ENCODE assay signal across 8 cellular contexts in the genomic region with DNA sequence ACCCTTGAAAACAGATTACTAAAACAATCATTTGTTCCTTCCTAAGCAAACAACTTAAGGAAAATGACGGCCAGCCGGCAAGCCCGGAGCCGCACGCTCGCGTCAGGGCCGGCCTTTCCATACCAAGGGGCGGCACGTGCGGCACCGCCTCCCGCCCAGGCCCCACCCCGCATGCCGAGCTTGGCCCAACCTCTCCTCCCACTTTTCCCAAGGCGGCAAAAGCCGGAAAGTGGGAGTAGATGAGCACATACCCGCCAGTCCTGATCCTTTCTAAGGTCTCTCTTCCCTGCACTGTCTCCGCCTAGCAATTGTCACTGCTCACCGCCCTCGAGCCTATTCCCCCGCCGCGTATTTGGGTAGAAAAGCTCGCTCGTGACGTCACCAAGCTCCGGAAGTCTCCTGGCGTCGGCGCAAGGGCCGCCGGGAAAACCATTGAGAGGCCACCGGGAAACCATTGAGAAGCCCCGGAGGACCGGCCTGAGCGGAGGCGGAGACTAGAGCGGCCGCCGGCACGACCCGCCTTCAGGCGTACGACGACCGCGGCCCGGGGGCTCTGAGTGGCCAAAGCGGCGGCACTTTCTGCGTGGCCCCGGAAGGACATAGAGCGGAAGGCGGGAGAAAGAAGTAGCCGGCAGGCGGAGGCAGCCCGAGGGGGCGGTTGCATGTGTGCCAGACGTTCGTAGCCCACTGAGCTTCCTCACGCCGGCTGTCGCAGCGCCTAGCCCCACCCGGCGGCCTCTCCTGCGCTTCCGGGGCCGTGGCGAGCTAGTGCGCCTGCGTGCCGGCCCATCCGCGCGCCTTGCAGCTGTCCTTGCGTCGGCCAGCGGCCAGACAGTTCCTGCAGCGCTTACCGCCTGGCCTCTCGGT. TPM values are rescaled to one million over a fixed set of nuclear protein-coding genes. Genes with fewer than 3 reads are reported as not detected.
DNase-seq lines count a peak whose midpoint lies in the region; ATAC-seq and TF ChIP-seq lines count a peak whose summit lies in the region.

A gene with protein sequence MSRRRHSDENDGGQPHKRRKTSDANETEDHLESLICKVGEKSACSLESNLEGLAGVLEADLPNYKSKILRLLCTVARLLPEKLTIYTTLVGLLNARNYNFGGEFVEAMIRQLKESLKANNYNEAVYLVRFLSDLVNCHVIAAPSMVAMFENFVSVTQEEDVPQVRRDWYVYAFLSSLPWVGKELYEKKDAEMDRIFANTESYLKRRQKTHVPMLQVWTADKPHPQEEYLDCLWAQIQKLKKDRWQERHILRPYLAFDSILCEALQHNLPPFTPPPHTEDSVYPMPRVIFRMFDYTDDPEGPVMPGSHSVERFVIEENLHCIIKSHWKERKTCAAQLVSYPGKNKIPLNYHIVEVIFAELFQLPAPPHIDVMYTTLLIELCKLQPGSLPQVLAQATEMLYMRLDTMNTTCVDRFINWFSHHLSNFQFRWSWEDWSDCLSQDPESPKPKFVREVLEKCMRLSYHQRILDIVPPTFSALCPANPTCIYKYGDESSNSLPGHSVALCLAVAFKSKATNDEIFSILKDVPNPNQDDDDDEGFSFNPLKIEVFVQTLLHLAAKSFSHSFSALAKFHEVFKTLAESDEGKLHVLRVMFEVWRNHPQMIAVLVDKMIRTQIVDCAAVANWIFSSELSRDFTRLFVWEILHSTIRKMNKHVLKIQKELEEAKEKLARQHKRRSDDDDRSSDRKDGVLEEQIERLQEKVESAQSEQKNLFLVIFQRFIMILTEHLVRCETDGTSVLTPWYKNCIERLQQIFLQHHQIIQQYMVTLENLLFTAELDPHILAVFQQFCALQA (plus strand): TSS at position 830 of the 867 bp plus-strand sequence. CDS start 61 bp downstream, outside the sequence.
A gene (minus strand): TSS at position 377 of the 867 bp plus-strand sequence. CDS start 5,806 bp downstream, outside the sequence.

- TF ChIP-seq EP300 in tibial nerve (IDR thresholded peaks at IDR 0.05): peak; percentile 87 to 88

- peak within 1 kb of the TSS; percentile 99 for H3K27ac ChIP-seq in parathyroid adenoma
- H3K27ac ChIP-seq in tibial nerve: peak within 1 kb of the TSS; percentile 96 to 100 (median 97)

- H3K4me3 ChIP-seq in GM12864 (ENCODE audit: low read depth, low read length) (peak within 1 kb of the TSS; percentile 70), parathyroid adenoma (ENCODE audit: low read depth, low read length) (peak within 1 kb of the TSS; percentile 89), tibial nerve (peak within 1 kb of the TSS; percentile 77 to 96 (median 90))

- H3K36me3 ChIP-seq in parathyroid adenoma (ENCODE audit: control insufficient read depth, insufficient read depth, low read length): no peaks in the 10 kb centered on the region
- no peaks in the 10 kb centered on the region for H3K36me3 ChIP-seq in tibial nerve

- peak within 1 kb of the TSS; percentile 89 for H3K4me2 ChIP-seq in parathyroid adenoma (ENCODE audit: low read length)

- WGBS in tibial nerve, 2 donors: 0 to 1% methylated on average over 74 to 83 of the region's 83 CpGs

- TF ChIP-seq CTCF in GM12864 (IDR thresholded peaks at IDR 0.05; ENCODE audit: low read depth, low read length, missing control alignments) (no peak), parathyroid adenoma (IDR thresholded peaks at IDR 0.05) (no peak), tibial nerve (IDR thresholded peaks at IDR 0.05) (peak in 2 of 5 experiments; percentile 33 to 34)

- no peaks in the 10 kb centered on the region for H3K9me3 ChIP-seq in parathyroid adenoma (ENCODE audit: control insufficient read depth, low read length)
- H3K9me3 ChIP-seq in tibial nerve: no peaks in the 10 kb centered on the region

- TF ChIP-seq POLR2A in tibial nerve (IDR thresholded peaks at IDR 0.05): peak; percentile 38 to 78

- H3K9ac ChIP-seq in parathyroid adenoma: peak within 1 kb of the TSS; percentile 61

- DNase-seq in GM12864 (ENCODE audit: low read depth): peak; percentile 92
- DNase-seq in NCI-H1417 (lab: John Stamatoyannopoulos, UW): peak; percentile 94 to 100 (median 99)
- peak; percentile 99 to 100 for DNase-seq in SW 1271 (lab: John Stamatoyannopoulos, UW)
- peak; percentile 91 for DNase-seq in activated naive CD8-positive, alpha-beta T cell treated with anti-CD3 and anti-CD28 coated beads, Interleukin-2, amount 50 U/mL, for 16 hours (ENCODE audit: low read depth, low spot score)
- DNase-seq in Right ventricle myocardium superior: peak; percentile 99
- DNase-seq in tibial nerve (ENCODE audit: low spot score in 2 of 2): peak; percentile 92 to 94

- intact Hi-C loops in Right ventricle myocardium superior (cut with DNase I): no loop called here

- no peaks in the 10 kb centered on the region for H3K27me3 ChIP-seq in parathyroid adenoma (ENCODE audit: control insufficient read depth, insufficient read depth, low read length)
- H3K27me3 ChIP-seq in tibial nerve: no peaks in the 10 kb centered on the region

- H3K4me1 ChIP-seq in parathyroid adenoma: peaks cover 10% of the 10 kb centered on the region
- H3K4me1 ChIP-seq in tibial nerve: peaks cover 4 to 76% (median 36%) of the 10 kb centered on the region in 4 donors

- H2AFZ ChIP-seq in parathyroid adenoma: peak within 1 kb of the TSS; percentile 89

- ATAC-seq in HG02759 (IDR thresholded peaks at IDR 0.05; ENCODE audit: unreplicated experiment) (peak; percentile 87), Right ventricle myocardium superior (ENCODE audit: poor library complexity) (peak; percentile 94)

- peaks cover 23% of the 10 kb centered on the region for H3K79me2 ChIP-seq in parathyroid adenoma

RNA-seq across cellular contexts. Expression of the first gene that starts in this region (rescaled TPM):
- 20.0 TPM for total RNA-seq in Right ventricle myocardium superior
- total RNA-seq in tibial nerve: 10 to 100 TPM; 18.6 to 38.4 (median 24.4) TPM

RNA-seq across cellular contexts. Expression of the second gene that starts in this region (rescaled TPM):
- total RNA-seq in Right ventricle myocardium superior (26.1 TPM), tibial nerve (10 to 100 TPM; 14.0 to 54.1 (median 23.6) TPM)

Comparison
In these comparisons a context has a peak if more than half of its experiments do, and no peak if none do; other contexts are left out.
1. Peak in every context shown above with its lines: DNase-seq, ATAC-seq, H3K4me3 ChIP-seq and H3K27ac ChIP-seq.